ENCODE assay signal across 1 cellular context in genomic region chr2:178072383-178073301, GRCh38.
TF ChIP-seq lines count a peak whose summit lies in the region.

PDE11A (minus strand) TSS chr2:178072777; CDS start chr2:178072437, 340 bp downstream.

TF ChIP-seq in HepG2, 621 proteins besides CTCF, POLR2A, EP300 and RAD21 (continued from another document and continues in another):
- peak; percentile 65; the same call in 1 of the 2 replicates for TF ChIP-seq ZNF124 (CRISPR knock-in tag; IDR thresholded peaks at IDR 0.05)
- TF ChIP-seq ZNF33A (CRISPR knock-in tag; IDR thresholded peaks at IDR 0.05; ENCODE audit: borderline replicate concordance), result no peak
- TF ChIP-seq, protein P1, sequence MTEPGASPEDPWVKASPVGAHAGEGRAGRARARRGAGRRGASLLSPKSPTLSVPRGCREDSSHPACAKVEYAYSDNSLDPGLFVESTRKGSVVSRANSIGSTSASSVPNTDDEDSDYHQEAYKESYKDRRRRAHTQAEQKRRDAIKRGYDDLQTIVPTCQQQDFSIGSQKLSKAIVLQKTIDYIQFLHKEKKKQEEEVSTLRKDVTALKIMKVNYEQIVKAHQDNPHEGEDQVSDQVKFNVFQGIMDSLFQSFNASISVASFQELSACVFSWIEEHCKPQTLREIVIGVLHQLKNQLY (CRISPR knock-in tag; IDR thresholded peaks at IDR 0.05), result 0 out of 2 replicates have a peak, but pooled peaks have one; percentile 50
- TF ChIP-seq MEF2D (CRISPR knock-in tag; IDR thresholded peaks at IDR 0.05), result peak; percentile 53; the same call in 1 of the 2 replicates
- TF ChIP-seq, protein P2, sequence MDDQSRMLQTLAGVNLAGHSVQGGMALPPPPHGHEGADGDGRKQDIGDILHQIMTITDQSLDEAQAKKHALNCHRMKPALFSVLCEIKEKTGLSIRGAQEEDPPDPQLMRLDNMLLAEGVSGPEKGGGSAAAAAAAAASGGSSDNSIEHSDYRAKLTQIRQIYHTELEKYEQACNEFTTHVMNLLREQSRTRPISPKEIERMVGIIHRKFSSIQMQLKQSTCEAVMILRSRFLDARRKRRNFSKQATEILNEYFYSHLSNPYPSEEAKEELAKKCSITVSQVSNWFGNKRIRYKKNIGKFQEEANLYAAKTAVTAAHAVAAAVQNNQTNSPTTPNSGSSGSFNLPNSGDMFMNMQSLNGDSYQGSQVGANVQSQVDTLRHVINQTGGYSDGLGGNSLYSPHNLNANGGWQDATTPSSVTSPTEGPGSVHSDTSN (CRISPR knock-in tag; IDR thresholded peaks at IDR 0.05; ENCODE audit: borderline replicate concordance), result no peak
- TF ChIP-seq ZNF564 (CRISPR knock-in tag; IDR thresholded peaks at IDR 0.05), result peak; percentile 92
- peak; percentile 68; the same call in 1 of the 2 replicates for TF ChIP-seq ARNTL (CRISPR knock-in tag; IDR thresholded peaks at IDR 0.05)
- TF ChIP-seq PRMT3 (CRISPR knock-in tag; IDR thresholded peaks at IDR 0.05; ENCODE audit: borderline replicate concordance, low read depth), result no peak
- TF ChIP-seq E2F5 (CRISPR knock-in tag; conservative IDR thresholded peaks at IDR 0.05), result no peak
- no peak for TF ChIP-seq ZBTB40 (IDR thresholded peaks at IDR 0.05)
- TF ChIP-seq ZBTB40 (CRISPR knock-in tag; IDR thresholded peaks at IDR 0.05), result peak; percentile 57; the same call in 1 of the 2 replicates
- no peak for TF ChIP-seq ZNF546 (CRISPR knock-in tag; conservative IDR thresholded peaks at IDR 0.05)
- peak; percentile 71; the same call in 1 of the 2 replicates for TF ChIP-seq ZSCAN21 (CRISPR knock-in tag; IDR thresholded peaks at IDR 0.05; ENCODE audit: borderline replicate concordance)
- peak; percentile 82 for TF ChIP-seq ZNF33B (CRISPR knock-in tag; IDR thresholded peaks at IDR 0.05)
- TF ChIP-seq SALL2 (CRISPR knock-in tag; IDR thresholded peaks at IDR 0.05), result peak; percentile 46
- 0 out of 2 replicates have a peak, but pooled peaks have one; percentile 70 for TF ChIP-seq ZNF878 (CRISPR knock-in tag; IDR thresholded peaks at IDR 0.05)
- TF ChIP-seq, protein P3, sequence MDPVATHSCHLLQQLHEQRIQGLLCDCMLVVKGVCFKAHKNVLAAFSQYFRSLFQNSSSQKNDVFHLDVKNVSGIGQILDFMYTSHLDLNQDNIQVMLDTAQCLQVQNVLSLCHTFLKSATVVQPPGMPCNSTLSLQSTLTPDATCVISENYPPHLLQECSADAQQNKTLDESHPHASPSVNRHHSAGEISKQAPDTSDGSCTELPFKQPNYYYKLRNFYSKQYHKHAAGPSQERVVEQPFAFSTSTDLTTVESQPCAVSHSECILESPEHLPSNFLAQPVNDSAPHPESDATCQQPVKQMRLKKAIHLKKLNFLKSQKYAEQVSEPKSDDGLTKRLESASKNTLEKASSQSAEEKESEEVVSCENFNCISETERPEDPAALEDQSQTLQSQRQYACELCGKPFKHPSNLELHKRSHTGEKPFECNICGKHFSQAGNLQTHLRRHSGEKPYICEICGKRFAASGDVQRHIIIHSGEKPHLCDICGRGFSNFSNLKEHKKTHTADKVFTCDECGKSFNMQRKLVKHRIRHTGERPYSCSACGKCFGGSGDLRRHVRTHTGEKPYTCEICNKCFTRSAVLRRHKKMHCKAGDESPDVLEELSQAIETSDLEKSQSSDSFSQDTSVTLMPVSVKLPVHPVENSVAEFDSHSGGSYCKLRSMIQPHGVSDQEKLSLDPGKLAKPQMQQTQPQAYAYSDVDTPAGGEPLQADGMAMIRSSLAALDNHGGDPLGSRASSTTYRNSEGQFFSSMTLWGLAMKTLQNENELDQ (CRISPR knock-in tag; IDR thresholded peaks at IDR 0.05; ENCODE audit: borderline replicate concordance), result no peak
- TF ChIP-seq, protein P4, sequence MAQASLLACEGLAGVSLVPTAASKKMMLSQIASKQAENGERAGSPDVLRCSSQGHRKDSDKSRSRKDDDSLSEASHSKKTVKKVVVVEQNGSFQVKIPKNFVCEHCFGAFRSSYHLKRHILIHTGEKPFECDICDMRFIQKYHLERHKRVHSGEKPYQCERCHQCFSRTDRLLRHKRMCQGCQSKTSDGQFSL (CRISPR knock-in tag; IDR thresholded peaks at IDR 0.05), result no peak; the same call in 1 of the 2 replicates
- TF ChIP-seq ZFP91 (CRISPR knock-in tag; IDR thresholded peaks at IDR 0.05; ENCODE audit: borderline replicate concordance), result peak; percentile 96
- TF ChIP-seq E2F2 (CRISPR knock-in tag; IDR thresholded peaks at IDR 0.05; ENCODE audit: borderline replicate concordance), result no peak
- peak; percentile 74; the same call in 1 of the 2 replicates for TF ChIP-seq KDM4B (CRISPR knock-in tag; IDR thresholded peaks at IDR 0.05)
- peak; percentile 52; the same call in 1 of the 2 replicates for TF ChIP-seq YEATS4 (CRISPR knock-in tag; IDR thresholded peaks at IDR 0.05; ENCODE audit: borderline replicate concordance)
- no peak for TF ChIP-seq SUZ12 (IDR thresholded peaks at IDR 0.05; ENCODE audit: low read depth, low read length)
- TF ChIP-seq SNAPC2 (CRISPR knock-in tag; IDR thresholded peaks at IDR 0.05), result no peak
- peak; percentile 85; the same call in 1 of the 2 replicates for TF ChIP-seq ZNF800 (CRISPR knock-in tag; IDR thresholded peaks at IDR 0.05)
